10 cellular contexts compared by ENCODE assay signal in genomic region chr2:212912445-212913103, GRCh38.
A peak's percentile ranks its signal among the peaks of the same experiment; 100 is the strongest.
DNase-seq lines count a peak whose midpoint lies in the region; ATAC-seq and TF ChIP-seq lines count a peak whose summit lies in the region.
"Had no signal": no experiment of that assay in that cellular context is flagged by ENCODE, and none has a peak within 500 bp of the region (broad histone marks: within the 10 kb centered on the region; RNA-seq: fewer than 3 reads in every experiment).

No MANE protein-coding gene starts in this region.

- in situ Hi-C loops in IMR-90 (cut with MboI; ENCODE audit: low sequenced_read_pairs) = no loop called here

- H3K9me3 ChIP-seq in IMR-90 (ENCODE audit: control insufficient read depth, insufficient read depth, low read length) (no peaks in the 10 kb centered on the region), left lung (no peaks in the 10 kb centered on the region)

- H3K18ac ChIP-seq in IMR-90 (ENCODE audit: low read depth, low read length) = peak overlapping the region; percentile 92

- H2AK5ac ChIP-seq in IMR-90 (ENCODE audit: low read depth, low read length) = peak overlapping the region; percentile 46

- H3K9me1 ChIP-seq in IMR-90 (ENCODE audit: insufficient read depth, low read length) = no peaks in the 10 kb centered on the region

- no peak overlapping the region for H2AK9ac ChIP-seq in IMR-90 (replicated peaks; ENCODE audit: low read depth, low read length, poor library complexity)

- DNase-seq in A172 (ENCODE audit: low spot score) (peak; percentile 57), IMR-90 (peak; percentile 75), caudate nucleus (lab: John Stamatoyannopoulos, UW) (peak in 25 of 61 donors; percentile 1 to 70 (median 17)), left lung (no peak), occipital lobe (lab: John Stamatoyannopoulos, UW) (no peak)
- DNase-seq in activated CD4-positive, alpha-beta T cell treated with anti-CD3 and anti-CD28 coated beads, Interleukin-2, amount 10 ng/mL, durations not matched to agents 24 days and 14 days = no peak
- DNase-seq in T-helper 2 cell treated with Interferon-gamma antibody and Interleukin-4, amounts not matched to agents 5 μg/mL and 100 μg/mL, for 36 hours (ENCODE audit: low spot score) = no peak
- no peak for DNase-seq in NK-92 treated with Interleukin-12 subunit alpha and Interleukin-12 subunit beta, amount 100 ng/mL, for 24 hours (lab: John Stamatoyannopoulos, UW)
- DNase-seq: right cardiac atrium; stimulated activated naive CD4-positive, alpha-beta T cell had no signal

- no peak overlapping the region for H3K27ac Mint-ChIP-seq in activated CD4-positive, alpha-beta T cell treated with anti-CD3 and anti-CD28 coated beads, Interleukin-2, amount 10 ng/mL, durations not matched to agents 24 days and 14 days
- H3K27ac Mint-ChIP-seq in T-helper 2 cell treated with Interferon-gamma antibody and Interleukin-4, amounts not matched to agents 5 μg/mL and 100 μg/mL, for 36 hours = no peak overlapping the region

- H4K5ac ChIP-seq in IMR-90 (ENCODE audit: low read depth, low read length) = peak overlapping the region; percentile 79

- peak overlapping the region; percentile 73 for H3K4ac ChIP-seq in IMR-90 (ENCODE audit: low read depth, low read length)

- H3K23ac ChIP-seq in IMR-90 (ENCODE audit: low read depth, low read length) = 0 out of 2 replicates have a peak overlapping the region, but pooled peaks have one; percentile 55

- H3K36me3 Mint-ChIP-seq in activated CD4-positive, alpha-beta T cell treated with anti-CD3 and anti-CD28 coated beads, Interleukin-2, amount 10 ng/mL, durations not matched to agents 24 days and 14 days (ENCODE audit: low read depth) = no peaks in the 10 kb centered on the region
- H3K36me3 Mint-ChIP-seq in T-helper 2 cell treated with Interferon-gamma antibody and Interleukin-4, amounts not matched to agents 5 μg/mL and 100 μg/mL, for 36 hours (ENCODE audit: low read depth) = no peaks in the 10 kb centered on the region

- no peak overlapping the region for H3K4me3 Mint-ChIP-seq in activated CD4-positive, alpha-beta T cell treated with anti-CD3 and anti-CD28 coated beads, Interleukin-2, amount 10 ng/mL, durations not matched to agents 24 days and 14 days
- no peak overlapping the region for H3K4me3 Mint-ChIP-seq in T-helper 2 cell treated with Interferon-gamma antibody and Interleukin-4, amounts not matched to agents 5 μg/mL and 100 μg/mL, for 36 hours

- H3K56ac ChIP-seq in IMR-90 (ENCODE audit: extremely low read depth, insufficient read depth, low read length) = peak overlapping the region; percentile 60; the same call in 1 of the 2 replicates

- TF ChIP-seq CTCF in IMR-90 (conservative IDR thresholded peaks at IDR 0.05; ENCODE audit: low read depth, low read length) = no peak
- TF ChIP-seq CTCF in left lung (IDR thresholded peaks at IDR 0.05) = no peak

- peak overlapping the region; percentile 86 for H3K27ac ChIP-seq in IMR-90 (ENCODE audit: insufficient read depth, low read length)
- H3K27ac ChIP-seq in caudate nucleus (ENCODE audit: low read depth, low read length) = peak overlapping the region; percentile 46
- no peak overlapping the region for H3K27ac ChIP-seq in left lung

- H3K4me1 ChIP-seq in IMR-90 (ENCODE audit: control insufficient read depth, insufficient read depth, low read length) = peaks cover 12% of the 10 kb centered on the region
- peaks cover 0 to 3% of the 10 kb centered on the region in 2 donors for H3K4me1 ChIP-seq in left lung

- TF ChIP-seq RAD21 in IMR-90 (IDR thresholded peaks at IDR 0.05; ENCODE audit: low read length) = no peak

- intact Hi-C loops in IMR-90 (cut with micrococcal nuclease) (loop anchor here (5.0 kb wide), 1 partner anchor 240 kb away; the partner anchor contains the start of gene IKZF2), left lung (cut with DNase I) (no loop called here)
- intact Hi-C loops in activated CD4-positive, alpha-beta T cell treated with anti-CD3 and anti-CD28 coated beads, Interleukin-2, amount 10 ng/mL, durations not matched to agents 24 days and 14 days (cut with micrococcal nuclease) = no loop called here

- H3K9me3 Mint-ChIP-seq in activated CD4-positive, alpha-beta T cell treated with anti-CD3 and anti-CD28 coated beads, Interleukin-2, amount 10 ng/mL, durations not matched to agents 24 days and 14 days = no peaks in the 10 kb centered on the region
- H3K9me3 Mint-ChIP-seq in T-helper 2 cell treated with Interferon-gamma antibody and Interleukin-4, amounts not matched to agents 5 μg/mL and 100 μg/mL, for 36 hours = peaks cover 4% of the 10 kb centered on the region

- ATAC-seq in IMR-90 (ENCODE audit: low read depth) (peak; percentile 78), left lung (peak; percentile 59)

- no peak overlapping the region for H3K9ac ChIP-seq in IMR-90 (ENCODE audit: low read depth, low read length)

- H2BK15ac ChIP-seq in IMR-90 (ENCODE audit: low read depth, low read length) = peak overlapping the region; percentile 93; the same call in 2 of the 3 replicates

- H3K27me3 ChIP-seq in IMR-90 (ENCODE audit: control insufficient read depth, insufficient read depth, low read length) (no peaks in the 10 kb centered on the region), left lung (no peaks in the 10 kb centered on the region)

- no peak for TF ChIP-seq POLR2A in IMR-90 (IDR thresholded peaks at IDR 0.05; ENCODE audit: low read depth, low read length)

- no peaks in the 10 kb centered on the region for H3K36me3 ChIP-seq in IMR-90 (ENCODE audit: control insufficient read depth, insufficient read depth, low read length)
- no peaks in the 10 kb centered on the region for H3K36me3 ChIP-seq in left lung

- POLR2A ChIA-PET in IMR-90 (lab: Charles Lee; ENCODE audit: unreplicated experiment) = no interaction called here

- peak overlapping the region; percentile 81 for H3K4me2 ChIP-seq in IMR-90 (ENCODE audit: low read depth, low read length)

- H3K14ac ChIP-seq in IMR-90 (replicated peaks; ENCODE audit: low read depth, low read length) = peak overlapping the region; percentile 57

- H3K4me3 ChIP-seq in IMR-90 (ENCODE audit: insufficient read depth, low read depth, low read length) = no peak overlapping the region
- H3K4me3 ChIP-seq in left lung = no peak overlapping the region

- peaks cover 7% of the 10 kb centered on the region for H3K4me1 Mint-ChIP-seq in activated CD4-positive, alpha-beta T cell treated with anti-CD3 and anti-CD28 coated beads, Interleukin-2, amount 10 ng/mL, durations not matched to agents 24 days and 14 days
- peaks cover 28% of the 10 kb centered on the region for H3K4me1 Mint-ChIP-seq in T-helper 2 cell treated with Interferon-gamma antibody and Interleukin-4, amounts not matched to agents 5 μg/mL and 100 μg/mL, for 36 hours (ENCODE audit: low read depth)

- H2BK20ac ChIP-seq in IMR-90 (ENCODE audit: low read depth, low read length) = peak overlapping the region; percentile 85

- H4K91ac ChIP-seq in IMR-90 (ENCODE audit: insufficient read depth, low read depth, low read length) = peak overlapping the region; percentile 79

- H4K20me1 ChIP-seq in IMR-90 (ENCODE audit: insufficient read depth, low read length) = no peaks in the 10 kb centered on the region

- H3K27me3 Mint-ChIP-seq in activated CD4-positive, alpha-beta T cell treated with anti-CD3 and anti-CD28 coated beads, Interleukin-2, amount 10 ng/mL, durations not matched to agents 24 days and 14 days = no peaks in the 10 kb centered on the region
- peaks cover 4% of the 10 kb centered on the region for H3K27me3 Mint-ChIP-seq in T-helper 2 cell treated with Interferon-gamma antibody and Interleukin-4, amounts not matched to agents 5 μg/mL and 100 μg/mL, for 36 hours (ENCODE audit: low read depth)

- no peaks in the 10 kb centered on the region for H3K79me1 ChIP-seq in IMR-90 (ENCODE audit: low read depth in 1 of 2, low read length in 2 of 2)

- WGBS in IMR-90 (ENCODE audit: extremely low coverage in 2 of 2, insufficient read length in 1 of 2), 2 experiments = no CpG with 5 or more reads among the region's 7 CpGs

- BruUV-seq in IMR-90 (replicated peaks; lab: Mats Ljungman, UMichigan) = no TSS peak

- peak overlapping the region; percentile 89 for H2BK120ac ChIP-seq in IMR-90 (ENCODE audit: low read depth, low read length)

- peak overlapping the region; percentile 60 to 81 for H4K8ac ChIP-seq in IMR-90 (ENCODE audit: low read depth in 2 of 2, low read length in 2 of 2)

- dilution Hi-C loops in IMR-90 (cut with HindIII; ENCODE audit: low sequenced_read_pairs, unreplicated experiment) = no loop called here

- H2BK5ac ChIP-seq in IMR-90 (ENCODE audit: low read depth, low read length, poor library complexity, severe bottlenecking) = peak overlapping the region; percentile 90

- CTCF ChIA-PET in IMR-90 (lab: Yijun Ruan, JAX) = interaction anchor here (0.8 kb wide), 1 partner anchor 63 kb away, joined by 3 read pairs; no protein-coding TSS in a partner anchor

- H2AFZ ChIP-seq in IMR-90 (replicated peaks; ENCODE audit: low read length, poor library complexity) = peak overlapping the region; percentile 79

TF ChIP-seq in IMR-90, 13 proteins besides CTCF, POLR2A, EP300 and RAD21:
- TF ChIP-seq FOS (IDR thresholded peaks at IDR 0.05; ENCODE audit: low read depth, low read length) (peak; percentile 55; the same call in 1 of the 2 replicates), NFE2L2 (IDR thresholded peaks at IDR 0.05; ENCODE audit: low read depth, low read length) (no peak), ELK1 (IDR thresholded peaks at IDR 0.05; ENCODE audit: borderline replicate concordance, low read depth, low read length) (no peak), CEBPB (IDR thresholded peaks at IDR 0.05; ENCODE audit: low read depth, low read length) (peak; percentile 96), RCOR1 (IDR thresholded peaks at IDR 0.05; ENCODE audit: insufficient replicate concordance, low read length) (no peak), MXI1 (IDR thresholded peaks at IDR 0.05; ENCODE audit: borderline replicate concordance, low read depth, low read length) (no peak), USF2 (IDR thresholded peaks at IDR 0.05; ENCODE audit: low read depth, low read length) (peak; percentile 63)

Comparison
In these comparisons a context has a peak if more than half of its experiments do, and no peak if none do; other contexts are left out.
1. DNase-seq: peak in A172 (single experiment) and IMR-90 (single experiment); none in left lung (0 of 2), activated CD4-positive, alpha-beta T cell treated with anti-CD3 and anti-CD28 coated beads, Interleukin-2, amount 10 ng/mL, durations not matched to agents 24 days and 14 days (single experiment), T-helper 2 cell treated with Interferon-gamma antibody and Interleukin-4, amounts not matched to agents 5 μg/mL and 100 μg/mL, for 36 hours (single experiment), NK-92 treated with Interleukin-12 subunit alpha and Interleukin-12 subunit beta, amount 100 ng/mL, for 24 hours (single experiment) and occipital lobe (single experiment).
2. H3K27ac ChIP-seq: peak in IMR-90 (single experiment) and caudate nucleus (single experiment); none in left lung (0 of 2).